ENCODE assay signal across 9 cellular contexts in genomic region chr17:31308372-31308905, GRCh38. TPM values are rescaled to one million over a fixed set of nuclear protein-coding genes. Genes with fewer than 3 reads are reported as not detected.
DNase-seq lines count a peak whose midpoint lies in the region; ATAC-seq and TF ChIP-seq lines count a peak whose summit lies in the region.
"Had no signal": no experiment of that assay in that cellular context is flagged by ENCODE, and none has a peak within 500 bp of the region (broad histone marks: within the 10 kb centered on the region; RNA-seq: fewer than 3 reads in every experiment).

No MANE protein-coding gene starts in this region.

- H3K4me1 Mint-ChIP-seq in activated T-cell treated with anti-CD3 and anti-CD28 coated beads, Interleukin-2, amount 50 U/mL, for 24 hours (ENCODE audit: low read depth) = peaks cover 66% of the 10 kb centered on the region
- peaks cover 3% of the 10 kb centered on the region for H3K4me1 Mint-ChIP-seq in progenitor cell of endocrine pancreas (ENCODE audit: low read depth)

- peak overlapping the region; percentile 81 for H3K4me3 Mint-ChIP-seq in activated T-cell treated with anti-CD3 and anti-CD28 coated beads, Interleukin-2, amount 50 U/mL, for 24 hours
- H3K4me3 Mint-ChIP-seq in progenitor cell of endocrine pancreas (ENCODE audit: low read depth) = no peak overlapping the region

- TF ChIP-seq POLR2A in NB4 (IDR thresholded peaks at IDR 0.05; ENCODE audit: extremely low read depth, insufficient read length) = no peak

- no peak for DNase-seq in activated T-cell treated with anti-CD3 and anti-CD28 coated beads, Interleukin-2, amount 50 U/mL, for 24 hours
- DNase-seq in activated T-cell treated with anti-CD3 and anti-CD28 coated beads for 4 hours = no peak
- DNase-seq in NB4 (ENCODE audit: low read depth) = peak; percentile 77
- no peak for DNase-seq in caudate nucleus (lab: John Stamatoyannopoulos, UW)
- DNase-seq in stimulated activated naive CD8-positive, alpha-beta T cell treated with anti-CD3 and anti-CD28 coated beads, Interleukin-15, Interleukin-2, amounts not matched to agents 100 U/mL and 50 U/mL, for 24 hours = no peak
- no peak for DNase-seq in NCI-H2081 (lab: John Stamatoyannopoulos, UW)
- DNase-seq in NCI-H2196 (lab: John Stamatoyannopoulos, UW; ENCODE audit: unreplicated experiment) = no peak
- DNase-seq in progenitor cell of endocrine pancreas (ENCODE audit: low spot score, unreplicated experiment) = no peak
- DNase-seq: islet precursor cell had no signal

- peak overlapping the region; percentile 88 for H3K4me3 ChIP-seq in NB4 (ENCODE audit: low read depth, low read length)

- H3K27me3 Mint-ChIP-seq in activated T-cell treated with anti-CD3 and anti-CD28 coated beads, Interleukin-2, amount 50 U/mL, for 24 hours = no peaks in the 10 kb centered on the region
- H3K27me3 Mint-ChIP-seq in progenitor cell of endocrine pancreas = no peaks in the 10 kb centered on the region

- ATAC-seq in stimulated activated naive CD8-positive, alpha-beta T cell treated with anti-CD3 and anti-CD28 coated beads, Interleukin-15, Interleukin-2, amounts not matched to agents 100 U/mL and 50 U/mL, for 24 hours = peak; percentile 55

- peaks cover 45% of the 10 kb centered on the region for H3K36me3 Mint-ChIP-seq in activated T-cell treated with anti-CD3 and anti-CD28 coated beads, Interleukin-2, amount 50 U/mL, for 24 hours (ENCODE audit: low read depth)
- peaks cover 9% of the 10 kb centered on the region for H3K36me3 Mint-ChIP-seq in progenitor cell of endocrine pancreas (ENCODE audit: insufficient read depth)

- peak overlapping the region; percentile 94 for H3K27ac Mint-ChIP-seq in activated T-cell treated with anti-CD3 and anti-CD28 coated beads, Interleukin-2, amount 50 U/mL, for 24 hours
- no peak overlapping the region for H3K27ac Mint-ChIP-seq in progenitor cell of endocrine pancreas

- H3K27ac ChIP-seq in caudate nucleus (ENCODE audit: low read depth, low read length) = peak overlapping the region; percentile 11

- peaks cover 8% of the 10 kb centered on the region for H3K9me3 Mint-ChIP-seq in activated T-cell treated with anti-CD3 and anti-CD28 coated beads, Interleukin-2, amount 50 U/mL, for 24 hours
- H3K9me3 Mint-ChIP-seq in progenitor cell of endocrine pancreas (ENCODE audit: low read depth) = peaks cover 4% of the 10 kb centered on the region

- TF ChIP-seq CTCF in NB4 (IDR thresholded peaks at IDR 0.05; ENCODE audit: low read depth, low read length) (no peak), progenitor cell of endocrine pancreas (IDR thresholded peaks at IDR 0.05; ENCODE audit: unreplicated experiment) (no peak)

RNA-seq across cellular contexts. Expression of gene EVI2B, which starts 5.4 kb away (rescaled TPM):
- not detected in 2 replicates for total RNA-seq in progenitor cell of endocrine pancreas

RNA-seq across cellular contexts. Expression of gene OMG, which starts 11.4 kb away (rescaled TPM):
- total RNA-seq in progenitor cell of endocrine pancreas = not detected in 2 replicates

RNA-seq across cellular contexts. Expression of gene EVI2A, which starts 13.0 kb away (rescaled TPM):
- total RNA-seq in progenitor cell of endocrine pancreas = not detected in 2 replicates
